In the genomic region with DNA sequence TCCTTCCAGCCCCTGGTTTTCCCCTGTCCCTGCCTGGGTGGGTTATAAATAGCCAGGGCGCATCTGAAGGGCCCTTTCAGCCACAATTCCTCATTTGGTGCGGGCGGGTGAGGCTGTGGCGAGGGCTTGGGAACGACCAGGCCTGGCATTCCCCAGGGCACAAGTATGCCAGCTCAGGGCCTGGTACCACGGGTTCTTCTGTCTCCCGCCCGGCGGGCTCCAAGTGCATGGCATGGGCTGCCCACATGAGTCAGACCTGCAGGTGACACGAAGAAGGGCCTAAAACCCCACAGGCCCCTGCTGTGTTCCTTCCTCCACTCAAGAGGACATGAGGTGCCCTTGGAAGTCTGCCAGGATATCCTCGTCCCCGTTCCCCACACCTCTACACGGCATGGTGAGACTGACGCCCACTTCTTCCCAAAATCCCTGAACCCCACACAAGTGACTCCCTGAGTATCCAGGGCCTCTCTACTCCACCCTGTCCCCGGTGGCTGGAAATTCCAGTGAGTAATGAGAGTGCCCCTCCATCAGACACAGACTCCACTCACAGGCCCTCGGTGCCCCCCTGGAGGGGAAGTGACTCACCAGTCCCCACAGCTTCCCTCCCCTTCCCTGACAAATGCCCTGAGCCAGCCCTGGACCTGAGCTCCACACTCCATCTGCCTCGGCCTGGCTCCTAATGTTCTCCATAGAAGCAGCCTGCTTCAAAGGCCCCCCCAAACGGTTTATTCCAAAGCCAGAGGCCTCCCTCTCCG, we compare ENCODE assay signal across 8 cellular contexts.
A peak's percentile ranks its signal among the peaks of the same experiment; 100 is the strongest.
DNase-seq lines count a peak whose midpoint lies in the region; ATAC-seq, FAIRE-seq and TF ChIP-seq lines count a peak whose summit lies in the region.

No MANE protein-coding gene starts in this region.

- peak overlapping the region; percentile 59 for H3K9ac ChIP-seq in mammary epithelial cell (ENCODE audit: insufficient read depth, low read length)
- H3K9ac ChIP-seq in HepG2 (ENCODE audit: insufficient read depth, low read depth, low read length): peak overlapping the region; percentile 76

- H4K20me1 ChIP-seq in mammary epithelial cell (ENCODE audit: insufficient read depth, low read length) (no peaks in the 10 kb centered on the region), HepG2 (ENCODE audit: insufficient read depth, low read length) (no peaks in the 10 kb centered on the region)

- H3K4me1 Mint-ChIP-seq in T-helper 2 cell treated with Interferon-gamma antibody and Interleukin-4, amounts not matched to agents 5 μg/mL and 100 μg/mL, for 36 hours (ENCODE audit: low read depth): peaks cover 40% of the 10 kb centered on the region

- peak; percentile 44 for ATAC-seq in HepG2
- ATAC-seq in GM21526 (IDR thresholded peaks at IDR 0.05; ENCODE audit: low FRiP score, unreplicated experiment): no peak
- no peak for ATAC-seq in GM19452 (IDR thresholded peaks at IDR 0.05; ENCODE audit: unreplicated experiment)

- H3K27ac ChIP-seq in mammary epithelial cell (ENCODE audit: insufficient read depth, low read depth, low read length): peak overlapping the region; percentile 65
- H3K27ac ChIP-seq in HepG2 (ENCODE audit: extremely low read length, insufficient read depth, low read length): peak overlapping the region; percentile 46

- in situ Hi-C loops in mammary epithelial cell (cut with MboI; ENCODE audit: low sequenced_read_pairs in 2 of 2) (no loop called here), HepG2 (cut with HindIII; ENCODE audit: extremely low pct_ligation_motif_present, low pct_unique_long_range_greater_than_20kb) (no loop called here)

- TF ChIP-seq RAD21 in HepG2 (CRISPR knock-in tag; IDR thresholded peaks at IDR 0.05): no peak

- TF ChIP-seq CTCF in mammary epithelial cell (conservative IDR thresholded peaks at IDR 0.05 in 1 of 2, IDR thresholded peaks at IDR 0.05 in 1 of 2; ENCODE audit: extremely low read depth in 1 of 2, insufficient read depth in 1 of 2, low read depth in 1 of 2, low read length in 2 of 2) (no peak), HepG2 (CRISPR knock-in tag; IDR thresholded peaks at IDR 0.05) (no peak)

- peak overlapping the region; percentile 37 for H3K4me3 Mint-ChIP-seq in T-helper 2 cell treated with Interferon-gamma antibody and Interleukin-4, amounts not matched to agents 5 μg/mL and 100 μg/mL, for 36 hours

- peak overlapping the region; percentile 51 for H3K27ac Mint-ChIP-seq in T-helper 2 cell treated with Interferon-gamma antibody and Interleukin-4, amounts not matched to agents 5 μg/mL and 100 μg/mL, for 36 hours

- H3K27me3 Mint-ChIP-seq in T-helper 2 cell treated with Interferon-gamma antibody and Interleukin-4, amounts not matched to agents 5 μg/mL and 100 μg/mL, for 36 hours (ENCODE audit: low read depth): no peaks in the 10 kb centered on the region

- peak; percentile 20 for DNase-seq in T-helper 2 cell treated with Interferon-gamma antibody and Interleukin-4, amounts not matched to agents 5 μg/mL and 100 μg/mL, for 36 hours (ENCODE audit: low spot score)
- DNase-seq in T-helper 2 cell (no peak), NOMO-1 treated with DMSO at 0.1 percent for 48 hours (lab: John Stamatoyannopoulos, UW; ENCODE audit: unreplicated experiment) (peak; percentile 38), mammary epithelial cell (peak; percentile 96), HepG2 (ENCODE audit: low spot score) (peak; percentile 79), stromal cell of bone marrow (ENCODE audit: low read depth) (peak; percentile 82)

- H3K9me3 ChIP-seq in mammary epithelial cell (replicated peaks; ENCODE audit: insufficient read depth, low read length): no peaks in the 10 kb centered on the region
- no peaks in the 10 kb centered on the region for H3K9me3 ChIP-seq in HepG2 (ENCODE audit: low read length)

- WGBS in mammary epithelial cell (ENCODE audit: low coverage, missing lambda C conversion rate): 0% methylated on average over 8 of the region's 19 CpGs
- 17% methylated on average over 12 of the region's 19 CpGs for WGBS in HepG2 (ENCODE audit: low lambda C conversion rate)

- POLR2A ChIA-PET in HepG2 (lab: Yijun Ruan, JAX): interaction anchor here (0.6 to 2.3 kb wide), 5 partner anchors 9 to 346 kb away, joined by 3 to 8 read pairs (median 3); no protein-coding TSS in a partner anchor

- no peaks in the 10 kb centered on the region for H3K36me3 ChIP-seq in mammary epithelial cell (ENCODE audit: insufficient read depth, low read length)
- no peaks in the 10 kb centered on the region for H3K36me3 ChIP-seq in HepG2 (replicated peaks in 1 of 2; ENCODE audit: control insufficient read depth in 1 of 2, insufficient read depth in 2 of 2, low read length in 2 of 2)

- dilution Hi-C loops in mammary epithelial cell (cut with HindIII; ENCODE audit: low sequenced_read_pairs): loop anchor here (5.0 kb wide), 1 partner anchor 34 kb away; no protein-coding TSS in a partner anchor

- no peak overlapping the region for H3K4me3 ChIP-seq in mammary epithelial cell (replicated peaks in 1 of 3; ENCODE audit: insufficient read depth in 1 of 3, low read depth in 2 of 3, low read length in 3 of 3)
- peak overlapping the region in 2 of 3 experiments; percentile 81 to 89; a peak in 4 of 6 replicates for H3K4me3 ChIP-seq in HepG2 (replicated peaks in 1 of 3; ENCODE audit: insufficient read depth in 1 of 3, low read depth in 2 of 3, low read length in 3 of 3)

- no peaks in the 10 kb centered on the region for H3K27me3 ChIP-seq in mammary epithelial cell (ENCODE audit: insufficient read depth, low read length)
- H3K27me3 ChIP-seq in HepG2 (ENCODE audit: control insufficient read depth in 1 of 2, insufficient read depth in 2 of 2, low read length in 2 of 2): no peaks in the 10 kb centered on the region

- BruUV-seq in mammary epithelial cell (replicated peaks; lab: Mats Ljungman, UMichigan): no TSS peak
- no TSS peak for BruUV-seq in HepG2 (replicated peaks; lab: Mats Ljungman, UMichigan)

- peak; percentile 23 for FAIRE-seq in HepG2 (lab: Jason Lieb, UNC)

- CTCF ChIA-PET in mammary epithelial cell (lab: Charles Lee; ENCODE audit: low non-redundant PET): no interaction called here
- CTCF ChIA-PET in HepG2 (lab: Yijun Ruan, JAX; ENCODE audit: low intra/inter-chr PET ratio, low total read pairs): no interaction called here

- TF ChIP-seq POLR2A in HepG2 (IDR thresholded peaks at IDR 0.05; ENCODE audit: insufficient read depth in 1 of 2, low read depth in 2 of 2, low read length in 2 of 2): peak in 1 of 2 experiments; percentile 41; a peak in 1 of 4 replicates

- H3K79me2 ChIP-seq in mammary epithelial cell (ENCODE audit: insufficient read depth, low read length) (peaks cover 26% of the 10 kb centered on the region), HepG2 (ENCODE audit: insufficient read depth, low read length) (no peaks in the 10 kb centered on the region)

- intact Hi-C loops in mammary epithelial cell (cut with micrococcal nuclease) (no loop called here), HepG2 (cut with micrococcal nuclease; ENCODE audit: unreplicated experiment) (no loop called here)

- H3K4me1 ChIP-seq in mammary epithelial cell (ENCODE audit: insufficient read depth, low read length) (peaks cover 53% of the 10 kb centered on the region), HepG2 (ENCODE audit: insufficient read depth, low read length) (peaks cover 68% of the 10 kb centered on the region)

- TF ChIP-seq EP300 in HepG2 (IDR thresholded peaks at IDR 0.05; ENCODE audit: low read depth in 2 of 2, low read length in 2 of 2) (0 out of 4 replicates have a peak, but pooled peaks of 1 of the 2 experiments have one; percentile 19), HepG2 (CRISPR knock-in tag; IDR thresholded peaks at IDR 0.05; ENCODE audit: borderline replicate concordance) (peak; percentile 14; the same call in 1 of the 2 replicates)

- peaks cover 8% of the 10 kb centered on the region for H3K36me3 Mint-ChIP-seq in T-helper 2 cell treated with Interferon-gamma antibody and Interleukin-4, amounts not matched to agents 5 μg/mL and 100 μg/mL, for 36 hours (ENCODE audit: low read depth)

- H2AFZ ChIP-seq in mammary epithelial cell (ENCODE audit: low read depth, low read length): peak overlapping the region; percentile 46
- H2AFZ ChIP-seq in HepG2 (ENCODE audit: low read length): no peak overlapping the region

- peak overlapping the region; percentile 14 for H3K4me2 ChIP-seq in mammary epithelial cell (ENCODE audit: insufficient read depth, low read depth, low read length)
- peak overlapping the region; percentile 100 for H3K4me2 ChIP-seq in HepG2 (ENCODE audit: low read depth, low read length)

- no peaks in the 10 kb centered on the region for H3K9me3 Mint-ChIP-seq in T-helper 2 cell treated with Interferon-gamma antibody and Interleukin-4, amounts not matched to agents 5 μg/mL and 100 μg/mL, for 36 hours

TF ChIP-seq in HepG2, 621 proteins besides CTCF, POLR2A, EP300 and RAD21 (continues in another document):
- TF ChIP-seq SRSF1 (optimal IDR thresholded peaks at IDR 0.05; ENCODE audit: low read depth, low read length): no peak
- TF ChIP-seq ZNF597 (CRISPR knock-in tag; IDR thresholded peaks at IDR 0.05): no peak
- no peak for TF ChIP-seq ARID2 (CRISPR knock-in tag; IDR thresholded peaks at IDR 0.05; ENCODE audit: borderline replicate concordance)
- no peak for TF ChIP-seq BRD4 (CRISPR knock-in tag; IDR thresholded peaks at IDR 0.05)
- no peak for TF ChIP-seq ZNF260 (CRISPR knock-in tag; IDR thresholded peaks at IDR 0.05; ENCODE audit: borderline replicate concordance, low read depth)
- TF ChIP-seq RNF219 (CRISPR knock-in tag; IDR thresholded peaks at IDR 0.05): no peak

Comparison
In these comparisons a context has a peak if more than half of its experiments do, and no peak if none do; other contexts are left out.
1. DNase-seq: peak in T-helper 2 cell treated with Interferon-gamma antibody and Interleukin-4, amounts not matched to agents 5 μg/mL and 100 μg/mL, for 36 hours (single experiment), NOMO-1 treated with DMSO at 0.1 percent for 48 hours (single experiment), mammary epithelial cell (single experiment), HepG2 (single experiment) and stromal cell of bone marrow (single experiment); none in T-helper 2 cell (0 of 5).
2. H3K4me3 ChIP-seq: peak in HepG2 (2 of 3); none in mammary epithelial cell (0 of 3).